In genomic region chr10:93573051-93573909, GRCh38 we compare ENCODE assay signal across 1 cellular context.
TF ChIP-seq lines count a peak whose summit lies in the region.

No MANE protein-coding gene starts in this region.

TF ChIP-seq in HepG2, 621 proteins besides CTCF, POLR2A, EP300 and RAD21:
- TF ChIP-seq FIP1L1 (IDR thresholded peaks at IDR 0.05; ENCODE audit: borderline replicate concordance, insufficient read depth, low read depth, low read length): no peak
- TF ChIP-seq MED1 (CRISPR knock-in tag; IDR thresholded peaks at IDR 0.05): no peak
- no peak for TF ChIP-seq XRCC5 (optimal IDR thresholded peaks at IDR 0.05; ENCODE audit: low read length)
- TF ChIP-seq ZNF225 (CRISPR knock-in tag; IDR thresholded peaks at IDR 0.05): no peak
- no peak for TF ChIP-seq POLR2AphosphoS5 (IDR thresholded peaks at IDR 0.05; ENCODE audit: low read depth, low read length)
- TF ChIP-seq ZNF850 (CRISPR knock-in tag; conservative IDR thresholded peaks at IDR 0.05): no peak
- no peak for TF ChIP-seq ZNF549 (CRISPR knock-in tag; IDR thresholded peaks at IDR 0.05)
- no peak for TF ChIP-seq SRF (IDR thresholded peaks at IDR 0.05; ENCODE audit: low read depth, low read length)
- no peak for TF ChIP-seq JUNB (CRISPR knock-in tag; IDR thresholded peaks at IDR 0.05; ENCODE audit: borderline replicate concordance)
- no peak for TF ChIP-seq ZBTB25 (CRISPR knock-in tag; IDR thresholded peaks at IDR 0.05)
- TF ChIP-seq ZNF766 (CRISPR knock-in tag; IDR thresholded peaks at IDR 0.05; ENCODE audit: borderline replicate concordance): no peak
TF ChIP-seq in HepG2: peak in this region for 0.
